In genomic region chr16:88473666-88474534, GRCh38 we compare ENCODE assay signal across 16 cellular contexts. TPM values are rescaled to one million over a fixed set of nuclear protein-coding genes. Genes with fewer than 3 reads are reported as not detected.
DNase-seq lines count a peak whose midpoint lies in the region; ATAC-seq and TF ChIP-seq lines count a peak whose summit lies in the region.
"Had no signal": no experiment of that assay in that cellular context is flagged by ENCODE, and none has a peak within 500 bp of the region (broad histone marks: within the 10 kb centered on the region; RNA-seq: fewer than 3 reads in every experiment).

No MANE protein-coding gene starts in this region.

- TF ChIP-seq CTCF in fibroblast of pulmonary artery (IDR thresholded peaks at IDR 0.05; ENCODE audit: low read length, missing control alignments) (no peak), GM10266 (IDR thresholded peaks at IDR 0.05; ENCODE audit: control insufficient read depth, insufficient read depth, low read depth, missing control alignments) (no peak), SK-N-SH (IDR thresholded peaks at IDR 0.05) (no peak)

- no peak for TF ChIP-seq EP300 in SK-N-SH (IDR thresholded peaks at IDR 0.05; ENCODE audit: borderline replicate concordance in 1 of 2, low read depth in 1 of 2, low read length in 1 of 2)

- no peak for TF ChIP-seq RAD21 in SK-N-SH (IDR thresholded peaks at IDR 0.05; ENCODE audit: low read length)

- H3K27me3 ChIP-seq in ACC112 (ENCODE audit: insufficient read depth, low read length): no peaks in the 10 kb centered on the region
- H3K27me3 ChIP-seq in SK-N-SH (ENCODE audit: insufficient read depth): no peaks in the 10 kb centered on the region
- H3K27me3 ChIP-seq: MG63 had no signal

- H3K4me2 ChIP-seq in SK-N-SH: no peak overlapping the region

- H3F3A ChIP-seq in SK-N-SH (replicated peaks; ENCODE audit: insufficient read depth): no peaks in the 10 kb centered on the region

- DNase-seq in T1000 (lab: John Stamatoyannopoulos, UW) (peak; percentile 27), fibroblast of pulmonary artery (ENCODE audit: low read depth) (peak; percentile 85), mucosa of gallbladder (ENCODE audit: low spot score) (peak; percentile 84), GM10266 (ENCODE audit: extremely low spot score) (no peak), SK-N-SH (no peak), COLO668 (lab: John Stamatoyannopoulos, UW; ENCODE audit: unreplicated experiment) (no peak)
- DNase-seq: activated gamma-delta T cell, caudate nucleus, hypothalamus, MG63, SIG-M5 had no signal

- CTCF ChIA-PET in SK-N-SH (lab: Yijun Ruan, JAX): interaction anchor here (0.9 to 1.6 kb wide), 3 partner anchors 12 to 31 kb away, joined by 3 to 5 read pairs (median 3); no protein-coding TSS in a partner anchor

- no peak overlapping the region for H3K9ac ChIP-seq in SK-N-SH

- H4K20me1 ChIP-seq in SK-N-SH (ENCODE audit: insufficient read depth): peaks cover 85% of the 10 kb centered on the region

- H3K27ac ChIP-seq in ACC112 (ENCODE audit: low read depth, low read length): peak overlapping the region; percentile 91
- no peak overlapping the region for H3K27ac ChIP-seq in SK-N-SH (ENCODE audit: low read depth in 2 of 2, low read length in 1 of 2)
- H3K27ac ChIP-seq: skin epidermis, VCaP had no signal

- H3K9me2 ChIP-seq in SK-N-SH: no peaks in the 10 kb centered on the region

- no peak for ATAC-seq in GM21515 (IDR thresholded peaks at IDR 0.05; ENCODE audit: unreplicated experiment)
- ATAC-seq: HCT116 had no signal

- 97% methylated on average over 33 of the region's 43 CpGs for WGBS in SK-N-SH (ENCODE audit: low lambda C conversion rate)

- no peaks in the 10 kb centered on the region for H3K9me3 ChIP-seq in SK-N-SH
- H3K9me3 ChIP-seq: MG63 had no signal

- POLR2A ChIA-PET in SK-N-SH (lab: Yijun Ruan, JAX): no interaction called here

- peak overlapping the region; percentile 55 for H2AFZ ChIP-seq in ACC112 (ENCODE audit: low read length, unreplicated experiment)
- H2AFZ ChIP-seq in SK-N-SH (ENCODE audit: low read depth): no peak overlapping the region

- H3K79me2 ChIP-seq in ACC112 (ENCODE audit: control insufficient read depth, insufficient read depth, low read length, unreplicated experiment) (peaks cover 11% of the 10 kb centered on the region), SK-N-SH (ENCODE audit: insufficient read depth) (peaks cover 34% of the 10 kb centered on the region; the same call in 1 of the 2 replicates)

- H3K4me1 ChIP-seq in ACC112 (ENCODE audit: control insufficient read depth, insufficient read depth, low read length, unreplicated experiment) (peaks cover 15% of the 10 kb centered on the region), SK-N-SH (ENCODE audit: control insufficient read depth in 1 of 2, insufficient read depth in 2 of 2, low read depth in 1 of 2, low read length in 1 of 2) (peaks cover 0 to 25% of the 10 kb centered on the region in 2 experiments; a peak in 1 of 4 replicates)

- no peaks in the 10 kb centered on the region for H3K36me3 ChIP-seq in ACC112 (ENCODE audit: insufficient read depth, low read length)
- no peaks in the 10 kb centered on the region for H3K36me3 ChIP-seq in SK-N-SH (replicated peaks in 1 of 2; ENCODE audit: control insufficient read depth in 1 of 2, insufficient read depth in 2 of 2, low read length in 1 of 2)
- H3K36me3 ChIP-seq: MG63 had no signal

- H3K4me3 ChIP-seq in ACC112 (ENCODE audit: low read depth, low read length) (peak overlapping the region; percentile 74), fibroblast of pulmonary artery (replicated peaks; ENCODE audit: low read depth, low read length) (peak overlapping the region; percentile 21), SK-N-SH (ENCODE audit: low read depth in 2 of 2, low read length in 1 of 2) (no peak overlapping the region)
- H3K4me3 ChIP-seq: MG63, skin epidermis had no signal

TF ChIP-seq in SK-N-SH, 30 proteins besides CTCF, POLR2A, EP300 and RAD21:
- TF ChIP-seq POLR2AphosphoS5 (IDR thresholded peaks at IDR 0.05; ENCODE audit: low read depth, low read length): no peak
- TF ChIP-seq MEF2A (IDR thresholded peaks at IDR 0.05; ENCODE audit: borderline replicate concordance, low read depth): no peak
- TF ChIP-seq NRF1 (IDR thresholded peaks at IDR 0.05; ENCODE audit: low read depth, low read length): no peak

RNA-seq across cellular contexts. Expression of gene ZFPM1, which starts 20.8 kb away (rescaled TPM):
- total RNA-seq in mucosa of gallbladder: 72.0 TPM
- 0.54 and 1.2 TPM in 2 replicates for polyA plus RNA-seq in SK-N-SH (2012; rRNA removed)
- polyA plus RNA-seq in SK-N-SH (2012; cell fraction: cytosol; rRNA removed): 0.54 and 1.0 TPM in 2 replicates
- 3.8 and 5.6 TPM in 2 replicates for polyA plus RNA-seq in SK-N-SH (2012; cell fraction: nucleus; rRNA removed)

Comparison
In these comparisons a context has a peak if more than half of its experiments do, and no peak if none do; other contexts are left out.
1. H3K4me3 ChIP-seq: peak in ACC112 (single experiment) and fibroblast of pulmonary artery (single experiment); none in SK-N-SH (0 of 2).
2. DNase-seq: peak in T1000 (single experiment), fibroblast of pulmonary artery (single experiment) and mucosa of gallbladder (single experiment); none in GM10266 (single experiment), SK-N-SH (single experiment) and COLO668 (single experiment).